In the genomic region with DNA sequence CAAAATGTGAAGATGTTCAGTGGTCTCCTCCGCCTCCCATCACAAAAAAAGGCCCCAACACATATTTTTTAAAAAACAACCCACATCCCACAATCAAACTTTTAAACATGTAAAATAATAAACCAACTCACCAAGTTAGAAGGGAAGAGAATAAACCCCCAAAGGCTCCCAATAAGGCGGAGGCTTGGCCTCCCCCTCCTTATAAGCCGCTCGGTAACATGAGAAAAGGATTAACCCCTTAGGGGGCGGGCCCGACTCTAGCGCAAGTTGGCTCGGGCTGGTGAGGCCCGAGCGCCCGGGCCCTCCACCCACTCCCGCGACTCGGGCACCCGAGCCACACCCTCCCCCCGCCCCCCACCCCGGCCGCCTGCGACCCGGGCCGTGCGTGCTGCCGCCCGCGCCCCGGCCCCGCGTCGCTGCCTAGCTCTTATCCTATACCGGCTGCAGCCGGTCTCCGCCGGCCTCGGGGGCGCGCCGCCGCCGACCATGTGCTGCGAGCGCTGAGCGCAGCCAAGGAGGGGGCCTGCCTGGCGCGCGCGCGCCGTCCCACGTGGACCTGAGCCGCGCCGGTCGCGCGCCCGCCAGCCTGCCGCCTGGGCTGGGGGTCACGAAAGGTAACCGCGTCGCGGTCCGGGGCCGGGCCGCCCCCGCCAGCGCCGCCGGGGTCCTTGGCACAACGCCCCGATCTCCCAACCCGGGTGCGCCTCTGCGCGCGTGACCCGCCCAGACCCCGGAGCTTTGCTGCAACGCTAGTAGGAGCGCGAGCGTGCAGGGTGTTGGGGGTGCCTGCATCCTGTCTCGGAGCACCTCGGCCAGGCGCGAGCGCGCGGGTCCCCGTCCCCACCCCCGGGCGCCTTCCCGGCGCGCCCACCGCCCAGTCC, we compare ENCODE assay signal across 8 cellular contexts. TPM values are rescaled to one million over a fixed set of nuclear protein-coding genes. Genes with fewer than 3 reads are reported as not detected.
DNase-seq lines count a peak whose midpoint lies in the region; ATAC-seq and TF ChIP-seq lines count a peak whose summit lies in the region.

A gene (plus strand): TSS at position 541 of the 881 bp plus-strand sequence. CDS start 15,999 bp downstream, outside the sequence.
A gene with protein sequence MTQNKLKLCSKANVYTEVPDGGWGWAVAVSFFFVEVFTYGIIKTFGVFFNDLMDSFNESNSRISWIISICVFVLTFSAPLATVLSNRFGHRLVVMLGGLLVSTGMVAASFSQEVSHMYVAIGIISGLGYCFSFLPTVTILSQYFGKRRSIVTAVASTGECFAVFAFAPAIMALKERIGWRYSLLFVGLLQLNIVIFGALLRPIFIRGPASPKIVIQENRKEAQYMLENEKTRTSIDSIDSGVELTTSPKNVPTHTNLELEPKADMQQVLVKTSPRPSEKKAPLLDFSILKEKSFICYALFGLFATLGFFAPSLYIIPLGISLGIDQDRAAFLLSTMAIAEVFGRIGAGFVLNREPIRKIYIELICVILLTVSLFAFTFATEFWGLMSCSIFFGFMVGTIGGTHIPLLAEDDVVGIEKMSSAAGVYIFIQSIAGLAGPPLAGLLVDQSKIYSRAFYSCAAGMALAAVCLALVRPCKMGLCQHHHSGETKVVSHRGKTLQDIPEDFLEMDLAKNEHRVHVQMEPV (minus strand): TSS at position 173 of the 881 bp plus-strand sequence. CDS start 12,807 bp downstream, outside the sequence.

- peaks cover 0 to 29% (median 16%) of the 10 kb centered on the region in 4 donors for H3K4me1 ChIP-seq in Peyer's patch
- H3K4me1 ChIP-seq in gastroesophageal sphincter = peaks cover 0 to 31% (median 0%) of the 10 kb centered on the region in 3 donors
- peaks cover 0 to 28% of the 10 kb centered on the region in 2 donors for H3K4me1 ChIP-seq in thoracic aorta (ENCODE audit: control insufficient read depth in 1 of 2, low read depth in 2 of 2)

- H3K36me3 ChIP-seq in Peyer's patch (no peaks in the 10 kb centered on the region), gastroesophageal sphincter (no peaks in the 10 kb centered on the region), thoracic aorta (no peaks in the 10 kb centered on the region)

- TF ChIP-seq CTCF in Peyer's patch (IDR thresholded peaks at IDR 0.05) = no peak
- no peak for TF ChIP-seq CTCF in gastroesophageal sphincter (IDR thresholded peaks at IDR 0.05)
- TF ChIP-seq CTCF in thoracic aorta (IDR thresholded peaks at IDR 0.05) = no peak

- H3K27me3 ChIP-seq in Peyer's patch (peaks cover 0 to 26% of the 10 kb centered on the region in 2 donors), gastroesophageal sphincter (peaks cover 68% of the 10 kb centered on the region), thoracic aorta (replicated peaks; ENCODE audit: insufficient read depth) (no peaks in the 10 kb centered on the region)

- DNase-seq in D341Med (ENCODE audit: low spot score) (peak; percentile 99), HuH-7 (ENCODE audit: low spot score) (peak; percentile 88), Peyer's patch (peak; percentile 66 to 87 (median 81)), activated gamma-delta T cell treated with Interleukin-2 at 50 U/mL for 16 hours (peak; percentile 76), occipital lobe (lab: John Stamatoyannopoulos, UW) (peak; percentile 55), thoracic aorta (ENCODE audit: low spot score) (no peak)

- peak within 1 kb of the TSS; percentile 88 to 99 (median 90) for H3K27ac ChIP-seq in Peyer's patch
- peak within 1 kb of the TSS in 3 of 4 donors; percentile 20 to 67 (median 55) for H3K27ac ChIP-seq in gastroesophageal sphincter
- peak within 1 kb of the TSS in 1 of 2 donors; percentile 5 for H3K27ac ChIP-seq in thoracic aorta

- ATAC-seq in GM21515 (IDR thresholded peaks at IDR 0.05; ENCODE audit: unreplicated experiment) (peak; percentile 37), gastroesophageal sphincter (peak; percentile 48), thoracic aorta (ENCODE audit: insufficient number of reproducible peaks, low FRiP score, low read depth) (peak; percentile 39)

- H3K4me3 ChIP-seq in Peyer's patch = peak within 1 kb of the TSS; percentile 65 to 90 (median 74)
- H3K4me3 ChIP-seq in gastroesophageal sphincter = peak within 1 kb of the TSS; percentile 36 to 71
- H3K4me3 ChIP-seq in thoracic aorta = peak within 1 kb of the TSS; percentile 83

- no peaks in the 10 kb centered on the region for H3K9me3 ChIP-seq in Peyer's patch
- H3K9me3 ChIP-seq in gastroesophageal sphincter = no peaks in the 10 kb centered on the region
- H3K9me3 ChIP-seq in thoracic aorta = no peaks in the 10 kb centered on the region

- no peak for TF ChIP-seq EP300 in gastroesophageal sphincter (IDR thresholded peaks at IDR 0.05)

- 1% methylated on average over 11 of the region's 96 CpGs; no CpG with 5 or more reads in 1 of the 2 donors for WGBS in gastroesophageal sphincter (ENCODE audit: low coverage in 1 of 2), 2 donors

- TF ChIP-seq POLR2A in Peyer's patch (IDR thresholded peaks at IDR 0.05) (no peak), gastroesophageal sphincter (IDR thresholded peaks at IDR 0.05) (no peak)

RNA-seq across cellular contexts. Expression of the first gene that starts in this region (rescaled TPM):
- total RNA-seq in Peyer's patch (10 to 100 TPM in 1 of 4 donors, 1 to 10 TPM in 2, under 1 TPM in 1; 0.70 to 29.7 (median 2.0) TPM), gastroesophageal sphincter (1 to 10 TPM; 2.2 to 5.5 (median 3.5) TPM), occipital lobe (4.4 TPM), thoracic aorta (10 to 100 TPM in 1 of 2 donors, 1 to 10 TPM in 1; 5.4 to 16.9 TPM)

RNA-seq across cellular contexts. Expression of the second gene that starts in this region (rescaled TPM):
- 1 to 10 TPM in 2 of 4 donors, not detected in 2; 1.1 to 1.7 TPM for total RNA-seq in Peyer's patch
- total RNA-seq in gastroesophageal sphincter = under 1 TPM in 3 of 4 donors, not detected in 1; 0.27 to 0.67 (median 0.46) TPM
- 3.1 TPM for total RNA-seq in occipital lobe
- total RNA-seq in thoracic aorta = 1 to 10 TPM in 1 of 2 donors, under 1 TPM in 1; 0.41 to 1.2 TPM
